8 cellular contexts compared by ENCODE assay signal in the genomic region with DNA sequence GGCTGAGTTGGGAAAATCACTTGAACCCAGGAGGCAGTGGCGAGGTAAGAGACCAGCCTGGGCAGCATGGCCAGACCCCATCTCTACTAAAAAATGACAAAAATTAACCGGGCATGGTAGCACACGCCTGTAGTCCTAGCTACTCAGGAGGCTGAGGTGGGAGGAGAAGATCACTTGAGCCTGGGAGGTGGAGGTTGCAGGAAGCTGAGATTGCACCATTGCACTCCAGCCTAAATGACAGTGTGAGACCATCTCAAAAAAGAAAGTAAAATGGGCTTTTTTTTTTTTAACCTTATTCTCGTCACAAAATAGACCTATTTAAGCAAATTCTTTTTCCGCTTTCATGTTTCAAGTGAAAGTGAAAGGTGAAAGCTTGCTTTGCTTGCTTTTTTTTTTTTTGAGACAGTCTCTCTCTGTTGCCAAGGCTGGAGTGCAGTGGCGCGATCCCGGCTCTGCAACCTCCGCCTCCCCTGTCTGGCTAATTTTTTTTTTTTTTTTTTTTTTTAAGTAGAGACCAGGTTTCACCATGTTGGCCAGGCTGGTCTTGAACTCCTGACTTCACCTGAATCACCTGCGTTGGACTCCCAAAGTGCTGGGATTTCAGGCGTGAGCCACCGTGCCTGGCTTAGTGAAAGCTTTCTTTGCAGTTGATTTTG. TPM values are rescaled to one million over a fixed set of nuclear protein-coding genes. Genes with fewer than 3 reads are reported as not detected.
DNase-seq lines count a peak whose midpoint lies in the region; ATAC-seq and TF ChIP-seq lines count a peak whose summit lies in the region.

No MANE protein-coding gene starts in this region.

- peaks cover 3% of the 10 kb centered on the region; the same call in 1 of the 2 replicates for H3K36me3 ChIP-seq in MM.1S (replicated peaks; ENCODE audit: insufficient read depth, low read length)
- no peaks in the 10 kb centered on the region for H3K36me3 ChIP-seq in breast epithelium
- H3K36me3 ChIP-seq in left lung = peaks cover 0 to 28% of the 10 kb centered on the region in 2 donors

- no peak overlapping the region for H3K9ac ChIP-seq in MM.1S (ENCODE audit: low read length)

- H3K27ac ChIP-seq in MM.1S (ENCODE audit: low read length) (no peak overlapping the region), breast epithelium (peak overlapping the region; percentile 16 to 48), left lung (no peak overlapping the region)

- H3K4me3 ChIP-seq in MM.1S (ENCODE audit: low read length) (no peak overlapping the region), breast epithelium (peak overlapping the region in 2 of 3 donors; percentile 24 to 53), left lung (peak overlapping the region in 1 of 2 donors; percentile 85)

- H3K9me3 ChIP-seq in MM.1S (replicated peaks; ENCODE audit: insufficient read depth, low read length) = no peaks in the 10 kb centered on the region
- H3K9me3 ChIP-seq in breast epithelium = no peaks in the 10 kb centered on the region
- H3K9me3 ChIP-seq in left lung = no peaks in the 10 kb centered on the region

- no peaks in the 10 kb centered on the region for H3K9me2 ChIP-seq in MM.1S (replicated peaks; ENCODE audit: insufficient read depth, low read length)

- H3K79me2 ChIP-seq in MM.1S (ENCODE audit: low read length) = peaks cover 82% of the 10 kb centered on the region

- ATAC-seq in left lung = no peak

- H3K4me2 ChIP-seq in MM.1S (ENCODE audit: low read depth, low read length) = no peak overlapping the region

- TF ChIP-seq POLR2A in breast epithelium (IDR thresholded peaks at IDR 0.05) = no peak

- peaks cover 31% of the 10 kb centered on the region for H4K20me1 ChIP-seq in MM.1S (ENCODE audit: insufficient read depth, low read length)

- H2AFZ ChIP-seq in MM.1S (ENCODE audit: low read length) = no peak overlapping the region

- no peaks in the 10 kb centered on the region for H3F3A ChIP-seq in MM.1S (ENCODE audit: insufficient read depth, low read length)

- intact Hi-C loops in breast epithelium (cut with DNase I; ENCODE audit: low total_unique reads) = no loop called here
- intact Hi-C loops in left lung (cut with DNase I) = no loop called here

- peak; percentile 30 for DNase-seq in activated T-cell treated with anti-CD3 and anti-CD28 coated beads for 24 hours (ENCODE audit: low read depth)
- no peak for DNase-seq in activated T-cell treated with anti-CD3 and anti-CD28 coated beads, Interleukin-2, amount 50 U/mL, for 1 hour
- peak; percentile 84 for DNase-seq in MM.1S
- no peak for DNase-seq in breast epithelium (ENCODE audit: low spot score in 2 of 2)
- DNase-seq in stimulated activated CD4-positive, alpha-beta T cell treated with anti-CD3 and anti-CD28 coated beads, Interleukin-1b, Interleukin-23, amount 100 ng/mL, for 4 hours (ENCODE audit: low read depth in 2 of 2) = peak; percentile 14 to 28
- no peak for DNase-seq in COLO829 (ENCODE audit: low spot score)
- DNase-seq in NCI-H510A treated with DMSO at 0.1 percent for 48 hours (lab: John Stamatoyannopoulos, UW) = no peak
- no peak for DNase-seq in left lung

- H3K4me1 ChIP-seq in MM.1S (ENCODE audit: low read length) = 0 out of 2 replicates have a peak, but pooled peaks cover 4% of the 10 kb centered on the region
- H3K4me1 ChIP-seq in breast epithelium = no peaks in the 10 kb centered on the region
- H3K4me1 ChIP-seq in left lung = peaks cover 25 to 68% of the 10 kb centered on the region in 2 donors

- H3K27me3 ChIP-seq in MM.1S (replicated peaks; ENCODE audit: insufficient read depth, low read length) (no peaks in the 10 kb centered on the region), breast epithelium (no peaks in the 10 kb centered on the region), left lung (no peaks in the 10 kb centered on the region)

- TF ChIP-seq CTCF in MM.1S (IDR thresholded peaks at IDR 0.05; ENCODE audit: low read length) (no peak), breast epithelium (IDR thresholded peaks at IDR 0.05) (no peak), left lung (IDR thresholded peaks at IDR 0.05) (no peak)

RNA-seq across cellular contexts. Expression of a gene that starts 3.6 kb away (rescaled TPM):
- 100 to 1,000 TPM; 107 to 125 (median 109) TPM for total RNA-seq in breast epithelium
- total RNA-seq in left lung = 100 to 1,000 TPM; 518 to 633 TPM

RNA-seq across cellular contexts. Expression of a gene that starts 26.9 kb away (rescaled TPM):
- total RNA-seq in breast epithelium (10 to 100 TPM in 1 of 3 donors, 1 to 10 TPM in 2; 5.2 to 14.5 (median 9.0) TPM), left lung (10 to 100 TPM in 1 of 2 donors, 1 to 10 TPM in 1; 4.4 to 14.5 TPM)

RNA-seq across cellular contexts. Expression of a gene that starts 42.3 kb away (rescaled TPM):
- total RNA-seq in breast epithelium = 100 to 1,000 TPM; 653 to 916 (median 695) TPM
- total RNA-seq in left lung = 1,000 to 10,000 TPM in 1 of 2 donors, 100 to 1,000 TPM in 1; 930 to 1,311 TPM

RNA-seq across cellular contexts. Expression of a gene that starts 50.2 kb away (rescaled TPM):
- total RNA-seq in breast epithelium (under 1 TPM in 1 of 3 donors, not detected in 2; 0.16 TPM), left lung (under 1 TPM; 0.10 to 0.12 TPM)

RNA-seq across cellular contexts. Expression of a gene that starts 50.6 kb away (rescaled TPM):
- 10 to 100 TPM in 2 of 3 donors, 1 to 10 TPM in 1; 9.5 to 17.7 (median 11.2) TPM for total RNA-seq in breast epithelium
- 10 to 100 TPM in 1 of 2 donors, 1 to 10 TPM in 1; 9.2 to 14.1 TPM for total RNA-seq in left lung

Comparison
In these comparisons a context has a peak if more than half of its experiments do, and no peak if none do; other contexts are left out.
1. DNase-seq: peak in activated T-cell treated with anti-CD3 and anti-CD28 coated beads for 24 hours (single experiment), MM.1S (single experiment) and stimulated activated CD4-positive, alpha-beta T cell treated with anti-CD3 and anti-CD28 coated beads, Interleukin-1b, Interleukin-23, amount 100 ng/mL, for 4 hours (2 of 2); none in activated T-cell treated with anti-CD3 and anti-CD28 coated beads, Interleukin-2, amount 50 U/mL, for 1 hour (single experiment), breast epithelium (0 of 2), COLO829 (single experiment), NCI-H510A treated with DMSO at 0.1 percent for 48 hours (single experiment) and left lung (0 of 2).
2. H3K27ac ChIP-seq: peak in breast epithelium (2 of 2); none in MM.1S (single experiment) and left lung (0 of 2).
3. RNA of a gene that starts 3.6 kb away (total RNA-seq): 518 to 633 TPM in left lung; 107 to 125 TPM in breast epithelium; every median in the first group is over 4 times any median in the second.